In genomic region chr1:93324486-93325464, GRCh38 we compare ENCODE assay signal across 12 cellular contexts. TPM values are rescaled to one million over a fixed set of nuclear protein-coding genes. Genes with fewer than 3 reads are reported as not detected.
DNase-seq lines count a peak whose midpoint lies in the region; ATAC-seq, FAIRE-seq and TF ChIP-seq lines count a peak whose summit lies in the region.
"Had no signal": no experiment of that assay in that cellular context is flagged by ENCODE, and none has a peak within 500 bp of the region (broad histone marks: within the 10 kb centered on the region; RNA-seq: fewer than 3 reads in every experiment).

No MANE protein-coding gene starts in this region.

- no peaks in the 10 kb centered on the region for H3K27me3 ChIP-seq in astrocyte (ENCODE audit: insufficient read depth, low read length)

- peak; percentile 48 for DNase-seq in ACHN
- peak; percentile 70 for DNase-seq in HT-29 (ENCODE audit: low spot score)
- DNase-seq in astrocyte (ENCODE audit: low read depth) = peak; percentile 85
- no peak for DNase-seq in NCI-H2196 treated with DMSO at 0.1 percent for 48 hours (lab: John Stamatoyannopoulos, UW; ENCODE audit: unreplicated experiment)
- DNase-seq: activated CD4-positive, alpha-beta T cell treated with anti-CD3 and anti-CD28 coated beads, Interleukin-2, amount 10 ng/mL, durations not matched to agents 24 days and 14 days; C1 segment of cervical spinal cord; RPMI8226; substantia nigra had no signal

- no peaks in the 10 kb centered on the region for H3K9me3 ChIP-seq in astrocyte (ENCODE audit: insufficient read depth, low read depth, low read length)

- peak overlapping the region; percentile 0 for H3K27ac Mint-ChIP-seq in astrocyte (ENCODE audit: unreplicated experiment)
- H3K27ac Mint-ChIP-seq in activated T-helper 17 cell treated with anti-CD3 and anti-CD28 coated beads, Interleukin-2, amount 50 U/mL, for 72 hours = no peak overlapping the region
- H3K27ac Mint-ChIP-seq: activated CD4-positive, alpha-beta T cell treated with anti-CD3 and anti-CD28 coated beads, Interleukin-2, amount 10 ng/mL, durations not matched to agents 24 days and 14 days had no signal

- peaks cover 3% of the 10 kb centered on the region for H3K9me3 Mint-ChIP-seq in astrocyte (ENCODE audit: unreplicated experiment)
- no peaks in the 10 kb centered on the region for H3K9me3 Mint-ChIP-seq in activated T-helper 17 cell treated with anti-CD3 and anti-CD28 coated beads, Interleukin-2, amount 50 U/mL, for 72 hours
- H3K9me3 Mint-ChIP-seq: activated CD4-positive, alpha-beta T cell treated with anti-CD3 and anti-CD28 coated beads, Interleukin-2, amount 10 ng/mL, durations not matched to agents 24 days and 14 days had no signal

- no peaks in the 10 kb centered on the region for H3K36me3 ChIP-seq in astrocyte (ENCODE audit: insufficient read depth, low read length)

- no peaks in the 10 kb centered on the region for H3K79me2 ChIP-seq in astrocyte (ENCODE audit: insufficient read depth, low read length)

- no peaks in the 10 kb centered on the region for H4K20me1 ChIP-seq in astrocyte (ENCODE audit: insufficient read depth, low read length)

- H3K4me2 ChIP-seq in astrocyte (ENCODE audit: low read length) = peak overlapping the region; percentile 64

- H3K9ac ChIP-seq in astrocyte (ENCODE audit: low read length) = no peak overlapping the region

- peak overlapping the region; percentile 45 for H3K27ac ChIP-seq in astrocyte (ENCODE audit: low read depth, low read length)

- in situ Hi-C loops in ACHN (cut with HindIII; ENCODE audit: low pct_ligation_motif_present, low pct_unique_long_range_greater_than_20kb, low sequenced_read_pairs) = no loop called here

- no peak overlapping the region for H3K4me3 Mint-ChIP-seq in astrocyte (ENCODE audit: unreplicated experiment)
- no peak overlapping the region for H3K4me3 Mint-ChIP-seq in activated T-helper 17 cell treated with anti-CD3 and anti-CD28 coated beads, Interleukin-2, amount 50 U/mL, for 72 hours
- H3K4me3 Mint-ChIP-seq: activated CD4-positive, alpha-beta T cell treated with anti-CD3 and anti-CD28 coated beads, Interleukin-2, amount 10 ng/mL, durations not matched to agents 24 days and 14 days had no signal

- ATAC-seq in GM19463 (IDR thresholded peaks at IDR 0.05; ENCODE audit: unreplicated experiment) (no peak), HG02798 (IDR thresholded peaks at IDR 0.05; ENCODE audit: poor library complexity, unreplicated experiment) (no peak)
- no peak for ATAC-seq in activated T-helper 17 cell treated with anti-CD3 and anti-CD28 coated beads, Interleukin-2, amount 50 U/mL, for 72 hours (replicated peaks)

- H3K4me1 ChIP-seq in astrocyte (ENCODE audit: insufficient read depth, low read length) = peaks cover 16% of the 10 kb centered on the region

- H3K4me1 Mint-ChIP-seq in astrocyte (ENCODE audit: low read depth, unreplicated experiment) = peaks cover 18% of the 10 kb centered on the region
- no peaks in the 10 kb centered on the region for H3K4me1 Mint-ChIP-seq in activated T-helper 17 cell treated with anti-CD3 and anti-CD28 coated beads, Interleukin-2, amount 50 U/mL, for 72 hours
- H3K4me1 Mint-ChIP-seq: activated CD4-positive, alpha-beta T cell treated with anti-CD3 and anti-CD28 coated beads, Interleukin-2, amount 10 ng/mL, durations not matched to agents 24 days and 14 days had no signal

- no peak overlapping the region for H2AFZ ChIP-seq in astrocyte (ENCODE audit: low read depth, low read length)

- peaks cover 5% of the 10 kb centered on the region for H3K36me3 Mint-ChIP-seq in astrocyte (ENCODE audit: low read depth, unreplicated experiment)
- H3K36me3 Mint-ChIP-seq in activated T-helper 17 cell treated with anti-CD3 and anti-CD28 coated beads, Interleukin-2, amount 50 U/mL, for 72 hours (ENCODE audit: low read depth) = no peaks in the 10 kb centered on the region

- FAIRE-seq in astrocyte (lab: Jason Lieb, UNC) (peak; percentile 93), islet of Langerhans (lab: Jason Lieb, UNC) (peak; percentile 86)

- peak overlapping the region; percentile 42 for H3K4me3 ChIP-seq in astrocyte (ENCODE audit: insufficient read depth, low read depth, low read length)

- H3K27me3 Mint-ChIP-seq in astrocyte (ENCODE audit: low read depth, unreplicated experiment) = no peaks in the 10 kb centered on the region
- no peaks in the 10 kb centered on the region for H3K27me3 Mint-ChIP-seq in activated T-helper 17 cell treated with anti-CD3 and anti-CD28 coated beads, Interleukin-2, amount 50 U/mL, for 72 hours
- H3K27me3 Mint-ChIP-seq: activated CD4-positive, alpha-beta T cell treated with anti-CD3 and anti-CD28 coated beads, Interleukin-2, amount 10 ng/mL, durations not matched to agents 24 days and 14 days had no signal

- TF ChIP-seq CTCF in astrocyte (IDR thresholded peaks at IDR 0.05; ENCODE audit: insufficient read depth, low read depth, low read length) = no peak

RNA-seq across cellular contexts. Expression of gene DR1, which starts 20.9 kb away (rescaled TPM):
- total RNA-seq in HT-29 (2014; rRNA removed; shearing (Covaris generic)) = 33.5 and 34.6 TPM in 2 replicates
- total RNA-seq in astrocyte = 76.9 and 77.1 TPM in 2 replicates
- 10 to 100 TPM; 56.7 to 87.0 TPM for total RNA-seq in activated T-helper 17 cell treated with anti-CD3 and anti-CD28 coated beads, Interleukin-2, amount 50 U/mL, for 72 hours
